Comparison of ENCODE assay signal across 20 cellular contexts in genomic region chr5:157817928-157818327, GRCh38. TPM values are rescaled to one million over a fixed set of nuclear protein-coding genes. Genes with fewer than 3 reads are reported as not detected.
DNase-seq lines count a peak whose midpoint lies in the region; ATAC-seq, FAIRE-seq and TF ChIP-seq lines count a peak whose summit lies in the region.
"Had no signal": no experiment of that assay in that cellular context is flagged by ENCODE, and none has a peak within 500 bp of the region (broad histone marks: within the 10 kb centered on the region; RNA-seq: fewer than 3 reads in every experiment).

No MANE protein-coding gene starts in this region.

- CTCF ChIA-PET in OCI-LY7 (lab: Charles Lee; ENCODE audit: unreplicated experiment) (interaction anchor here (1.0 kb wide), 1 partner anchor 130 kb away, joined by 3 read pairs; no protein-coding TSS in a partner anchor), H1 (lab: Charles Lee; ENCODE audit: partially characterized antibody) (interaction anchor here (0.8 to 4.4 kb wide), 18 partner anchors 9 to 257 kb away, joined by 3 to 63 read pairs (median 5); no protein-coding TSS in a partner anchor)

- H2BK12ac ChIP-seq in H1 (ENCODE audit: low read depth, low read length), result no peak overlapping the region

- H3K36me3 Mint-ChIP-seq in stimulated activated memory B cell treated with anti-CD40 and anti-IgM and Interleukin-4, amounts not matched to agents 10 μg/mL and 1 μg/mL and 100 μg/mL, for 72 hours, result peaks cover 20% of the 10 kb centered on the region

- no peak for TF ChIP-seq RAD21 in H1 (IDR thresholded peaks at IDR 0.05 in 1 of 2, conservative IDR thresholded peaks at IDR 0.05 in 1 of 2; ENCODE audit: low read depth in 2 of 2, low read length in 2 of 2)

- BruUV-seq in OCI-LY7 (replicated peaks; lab: Mats Ljungman, UMichigan), result no TSS peak

- H3K18ac ChIP-seq in H1 (ENCODE audit: extremely low read depth, low read length), result no peak overlapping the region

- intact Hi-C loops in OCI-LY7 (cut with micrococcal nuclease; ENCODE audit: unreplicated experiment), result loop anchor here (1.0 kb wide), 2 partner anchors 130 to 177 kb away; no protein-coding TSS in a partner anchor

- H3K9ac ChIP-seq in H1 (replicated peaks in 1 of 4; ENCODE audit: extremely low read depth in 1 of 4, low read depth in 3 of 4, low read length in 3 of 4), result no peak overlapping the region

- TF ChIP-seq EP300 in H1 (IDR thresholded peaks at IDR 0.05; ENCODE audit: borderline replicate concordance in 1 of 2, low read depth in 2 of 2, low read length in 2 of 2), result no peak

- TF ChIP-seq CTCF in OCI-LY7 (conservative IDR thresholded peaks at IDR 0.05; ENCODE audit: low read length) (no peak), H1 (IDR thresholded peaks at IDR 0.05; ENCODE audit: control extremely low read depth in 1 of 3, insufficient read depth in 1 of 3, low read depth in 1 of 3, low read length in 3 of 3) (no peak)

- H3K9me3 ChIP-seq in OCI-LY7 (ENCODE audit: low read length) (peaks cover 12% of the 10 kb centered on the region), H1 (ENCODE audit: insufficient read depth in 2 of 2, low read depth in 1 of 2, low read length in 1 of 2) (no peaks in the 10 kb centered on the region)
- H3K9me3 ChIP-seq: Caco-2 had no signal

- no peak overlapping the region for H2AFZ ChIP-seq in OCI-LY7 (ENCODE audit: low read length)
- no peak overlapping the region for H2AFZ ChIP-seq in H1 (ENCODE audit: low read length)
- H2AFZ ChIP-seq: GM23338 had no signal

- H3K9me3 Mint-ChIP-seq in stimulated activated memory B cell treated with anti-CD40 and anti-IgM and Interleukin-4, amounts not matched to agents 10 μg/mL and 1 μg/mL and 100 μg/mL, for 72 hours, result no peaks in the 10 kb centered on the region
- H3K9me3 Mint-ChIP-seq: CD4-positive, alpha-beta T cell; GM23338 had no signal

- no peaks in the 10 kb centered on the region for H3K27me3 Mint-ChIP-seq in stimulated activated memory B cell treated with anti-CD40 and anti-IgM and Interleukin-4, amounts not matched to agents 10 μg/mL and 1 μg/mL and 100 μg/mL, for 72 hours
- H3K27me3 Mint-ChIP-seq: CD4-positive, alpha-beta T cell; IgD-negative memory B cell had no signal

- no peak overlapping the region for H3K14ac ChIP-seq in H1 (ENCODE audit: insufficient read length)

- no peaks in the 10 kb centered on the region for H3K23me2 ChIP-seq in H1 (ENCODE audit: low read depth, low read length)

- H3K4me3 Mint-ChIP-seq in stimulated activated memory B cell treated with anti-CD40 and anti-IgM and Interleukin-4, amounts not matched to agents 10 μg/mL and 1 μg/mL and 100 μg/mL, for 72 hours, result no peak overlapping the region
- H3K4me3 Mint-ChIP-seq: CD4-positive, alpha-beta T cell; GM23338; IgD-negative memory B cell had no signal

- H4K20me1 ChIP-seq in OCI-LY7 (ENCODE audit: insufficient read depth, low read length) (no peaks in the 10 kb centered on the region; the same call in 1 of the 2 replicates), H1 (replicated peaks in 1 of 2; ENCODE audit: control insufficient read depth in 1 of 2, insufficient read depth in 2 of 2, low read length in 2 of 2) (peaks cover 0 to 5% of the 10 kb centered on the region in 2 experiments)

- no peak overlapping the region for H3K4me3 ChIP-seq in OCI-LY7 (ENCODE audit: low read depth, low read length, poor library complexity, severe bottlenecking)
- H3K4me3 ChIP-seq in H1 (ENCODE audit: extremely low read depth in 1 of 4, insufficient read depth in 2 of 4, low read depth in 3 of 4, low read length in 4 of 4), result no peak overlapping the region
- H3K4me3 ChIP-seq: GM23338 had no signal

- H3K27ac Mint-ChIP-seq in stimulated activated memory B cell treated with anti-CD40 and anti-IgM and Interleukin-4, amounts not matched to agents 10 μg/mL and 1 μg/mL and 100 μg/mL, for 72 hours, result peak overlapping the region; percentile 51
- H3K27ac Mint-ChIP-seq: CD4-positive, alpha-beta T cell; GM23338; IgD-negative memory B cell had no signal

- ATAC-seq in stimulated activated memory B cell treated with anti-CD40 and anti-IgM and Interleukin-4, amounts not matched to agents 10 μg/mL and 1 μg/mL and 100 μg/mL, for 72 hours, result no peak
- ATAC-seq: GM23338, HCT116, HepG2 had no signal

- no peak overlapping the region for H2BK5ac ChIP-seq in H1 (ENCODE audit: low read depth, low read length)

- no peak overlapping the region for H4K5ac ChIP-seq in H1 (ENCODE audit: insufficient read length, low read depth, low read length)

- no peak overlapping the region for H2AK5ac ChIP-seq in H1 (ENCODE audit: low read depth, low read length)

- no peak overlapping the region for H2BK120ac ChIP-seq in H1 (replicated peaks; ENCODE audit: low read depth, low read length)

- H2BK20ac ChIP-seq in H1 (ENCODE audit: low read length), result no peak overlapping the region

- TF ChIP-seq POLR2A in H1 (IDR thresholded peaks at IDR 0.05; ENCODE audit: control extremely low read depth in 1 of 2, low read depth in 2 of 2, low read length in 2 of 2), result no peak

- FAIRE-seq in H1 (lab: Jason Lieb, UNC), result no peak
- FAIRE-seq: GM19239, HepG2 had no signal

- no peaks in the 10 kb centered on the region for H3K9me2 ChIP-seq in OCI-LY7 (ENCODE audit: insufficient read depth, low read length)

- H3K4ac ChIP-seq in H1 (replicated peaks; ENCODE audit: insufficient read length, low read depth, low read length), result no peak overlapping the region

- H3K79me1 ChIP-seq in H1 (ENCODE audit: low read depth, low read length), result no peaks in the 10 kb centered on the region

- peaks cover 78% of the 10 kb centered on the region for H3K79me2 ChIP-seq in OCI-LY7 (ENCODE audit: insufficient read depth, low read depth, low read length)
- H3K79me2 ChIP-seq in H1 (ENCODE audit: control insufficient read depth in 1 of 2, insufficient read depth in 2 of 2, low read length in 2 of 2), result peaks cover 0 to 60% of the 10 kb centered on the region in 2 experiments; a peak in 2 of 4 replicates

- WGBS in H1 (ENCODE audit: extremely low coverage in 1 of 2, insufficient coverage in 1 of 2, insufficient read length in 1 of 2, insufficient replicate concordance in 2 of 2, low coverage in 1 of 2, low lambda C conversion rate in 2 of 2, missing lambda C conversion rate in 1 of 2), 2 experiments, result 100% methylated on average over 2 of the region's 2 CpGs; no CpG with 5 or more reads in 1 of the 2 experiments

- H3K36me3 ChIP-seq in OCI-LY7 (ENCODE audit: insufficient read depth, low read length) (peaks cover 67% of the 10 kb centered on the region), H1 (ENCODE audit: control insufficient read depth in 2 of 4, insufficient read depth in 4 of 4, low read length in 3 of 4) (peaks cover 0 to 23% (median 9%) of the 10 kb centered on the region in 4 experiments; a peak in 5 of 8 replicates)

- H3K56ac ChIP-seq in H1 (replicated peaks; ENCODE audit: insufficient read length, low read depth, low read length), result no peak overlapping the region

- H4K91ac ChIP-seq in H1 (replicated peaks; ENCODE audit: insufficient read length, low read length), result no peak overlapping the region

- DNase-seq in OCI-LY7 (ENCODE audit: low spot score) (no peak), H1 (ENCODE audit: low read depth in 1 of 2, low spot score in 2 of 2) (no peak), DMS79 treated with DMSO at 0.1 percent for 48 hours (lab: John Stamatoyannopoulos, UW) (no peak), inferior parietal cortex (ENCODE audit: extremely low spot score) (no peak), SKM-1 (lab: John Stamatoyannopoulos, UW; ENCODE audit: unreplicated experiment) (no peak)
- DNase-seq: AML-193; Caco-2; CD4-positive, alpha-beta T cell; DMS153; DMS79; GF-D8; H7; KG1 had no signal

- H3K4me1 ChIP-seq in OCI-LY7 (ENCODE audit: insufficient read depth, low read length, poor library complexity, severe bottlenecking) (peaks cover 51% of the 10 kb centered on the region), H1 (replicated peaks in 1 of 4; ENCODE audit: control insufficient read depth in 3 of 4, insufficient read depth in 4 of 4, low read length in 3 of 4) (no peaks in the 10 kb centered on the region; a peak in 1 of 7 replicates)

- H3K4me1 Mint-ChIP-seq in stimulated activated memory B cell treated with anti-CD40 and anti-IgM and Interleukin-4, amounts not matched to agents 10 μg/mL and 1 μg/mL and 100 μg/mL, for 72 hours, result peaks cover 32% of the 10 kb centered on the region

- no peak overlapping the region for H2BK15ac ChIP-seq in H1 (ENCODE audit: low read length)

- H3K4me2 ChIP-seq in OCI-LY7 (ENCODE audit: low read length), result no peak overlapping the region
- H3K4me2 ChIP-seq in H1 (ENCODE audit: insufficient read depth in 1 of 2, low read depth in 2 of 2, low read length in 2 of 2), result no peak overlapping the region
- H3K4me2 ChIP-seq: GM23338 had no signal

- H3K27me3 ChIP-seq in H1 (replicated peaks in 1 of 4; ENCODE audit: control insufficient read depth in 3 of 4, extremely low read depth in 1 of 4, insufficient read depth in 3 of 4, low read length in 3 of 4), result no peaks in the 10 kb centered on the region

- H3K27ac ChIP-seq in OCI-LY7 (ENCODE audit: low read depth, low read length, poor library complexity, severe bottlenecking), result peak overlapping the region; percentile 55
- no peak overlapping the region for H3K27ac ChIP-seq in H1 (ENCODE audit: low read depth, low read length)
- H3K27ac ChIP-seq: C4-2B had no signal

- POLR2A ChIA-PET in OCI-LY7 (lab: Charles Lee), result interaction anchor here (0.6 to 4.3 kb wide), 11 partner anchors 11 to 134 kb away, joined by 3 to 15 read pairs (median 3); partner anchors contain the start of gene CLINT1
- POLR2A ChIA-PET in H1 (lab: Charles Lee; ENCODE audit: partially characterized antibody), result no interaction called here

- H3K23ac ChIP-seq in H1 (ENCODE audit: insufficient read length), result no peak overlapping the region

- no peak overlapping the region for H4K8ac ChIP-seq in H1 (ENCODE audit: extremely low read depth, insufficient read depth, low read length)

TF ChIP-seq in H1, 55 proteins besides CTCF, POLR2A, EP300 and RAD21:
- TF ChIP-seq KDM1A (IDR thresholded peaks at IDR 0.05; ENCODE audit: borderline replicate concordance, low read length) (0 out of 2 replicates have a peak, but pooled peaks have one; percentile 42), TAF7 (optimal IDR thresholded peaks at IDR 0.05; ENCODE audit: borderline replicate concordance, low read depth, low read length) (no peak)

RNA-seq across cellular contexts. Expression of gene CLINT1, which starts 41.0 kb away (rescaled TPM):
- total RNA-seq in OCI-LY7 (2014; rRNA removed; shearing (Covaris generic)), result 86.1 and 107 TPM in 2 replicates
- 120 and 135 TPM in 2 replicates for total RNA-seq in OCI-LY7 (2022)
- total RNA-seq in H1 (2021; fragmentation: NEBNext Ultra II Directional; extraction: Animal tissue kit (Norgen Biotek cat#: 25700)), result 84.7 and 85.9 TPM in 2 replicates
- 121 and 140 TPM in 2 replicates for polyA plus RNA-seq in H1 (2011; rRNA removed)
- 113 TPM for polyA plus RNA-seq in H1 (2011; cell fraction: cytosol; rRNA removed)
- polyA plus RNA-seq in H1 (2011; cell fraction: nucleus; rRNA removed), result 184 TPM
- 63.2 to 84.1 TPM (median 78.8 TPM) in 4 replicates for polyA plus RNA-seq in H1 (2012, experiment 1 of 2)
- polyA plus RNA-seq in H1 (2012, experiment 2 of 2), result 4.8 TPM
- polyA plus RNA-seq in H1 (2013, experiment 1 of 2), result 61.4 TPM
- 59.7 TPM for polyA plus RNA-seq in H1 (2013, experiment 2 of 2)
- 291 and 319 TPM in 2 replicates for polyA minus RNA-seq in H1 (2011; rRNA and poly(A)+ RNA removed)
- polyA minus RNA-seq in H1 (2011; cell fraction: cytosol; rRNA and poly(A)+ RNA removed), result 78.7 TPM
- 111 TPM for polyA minus RNA-seq in H1 (2011; cell fraction: nucleus; rRNA and poly(A)+ RNA removed)
